ENCODE assay signal across 14 cellular contexts in genomic region chr7:150942591-150943452, GRCh38. TPM values are rescaled to one million over a fixed set of nuclear protein-coding genes. Genes with fewer than 3 reads are reported as not detected.
DNase-seq lines count a peak whose midpoint lies in the region; ATAC-seq, FAIRE-seq and TF ChIP-seq lines count a peak whose summit lies in the region.
"Had no signal": no experiment of that assay in that cellular context is flagged by ENCODE, and none has a peak within 500 bp of the region (broad histone marks: within the 10 kb centered on the region; RNA-seq: fewer than 3 reads in every experiment).

No MANE protein-coding gene starts in this region.

- H3K9ac ChIP-seq in BLaER1 treated with 17β-estradiol and CSF1 and Interleukin-3, amounts not matched to agents 10 nM and 100 nM: no peak overlapping the region; a peak in 1 of 22 replicates
- H3K9ac ChIP-seq in K562 (ENCODE audit: insufficient read depth in 1 of 2, low read depth in 2 of 2, low read length in 2 of 2) (peak overlapping the region in 1 of 2 experiments; percentile 53; a peak in 2 of 4 replicates), neuronal stem cell (ENCODE audit: low read depth, low read length, poor library complexity) (no peak overlapping the region)

- no peak overlapping the region for H3K27ac ChIP-seq in BLaER1 treated with 17β-estradiol and CSF1 and Interleukin-3, amounts not matched to agents 10 nM and 100 nM
- H3K27ac ChIP-seq in K562 (ENCODE audit: extremely low read depth, low read depth, low read length) (no peak overlapping the region), neuronal stem cell (replicated peaks; ENCODE audit: low read length) (no peak overlapping the region)
- H3K27ac ChIP-seq: breast epithelium, tibial artery had no signal

- POLR2A ChIA-PET in K562 (lab: Yijun Ruan, JAX): interaction anchor here (0.7 to 3.8 kb wide), 8 partner anchors 12 to 177 kb away, joined by 3 to 20 read pairs (median 4); partner anchors contain the start of gene NOS3

- no peaks in the 10 kb centered on the region for H3K79me1 ChIP-seq in neuronal stem cell (ENCODE audit: low read depth, low read length)

- peak; percentile 19 for DNase-seq in BE2C
- no peak for DNase-seq in K562 (ENCODE audit: extremely low read depth in 1 of 4, low spot score in 3 of 4)
- DNase-seq in neuronal stem cell (ENCODE audit: low spot score): no peak
- DNase-seq in NCI-H2227 treated with DMSO at 0.1 percent for 48 hours (lab: John Stamatoyannopoulos, UW): no peak
- no peak for DNase-seq in NOMO-1 (lab: John Stamatoyannopoulos, UW; ENCODE audit: unreplicated experiment in 2 of 2)
- DNase-seq in dermis blood vessel endothelial cell: no peak
- DNase-seq: mesenchymal stem cell, NCI-H1930, NCI-H446, tibial artery had no signal

- peak overlapping the region; percentile 15 for H3K18ac ChIP-seq in neuronal stem cell (ENCODE audit: low read length)

- H4K8ac ChIP-seq in neuronal stem cell (ENCODE audit: low read depth, low read length): no peak overlapping the region

- peak overlapping the region; percentile 15 for H3K14ac ChIP-seq in neuronal stem cell (ENCODE audit: low read length)

- H3K36me3 ChIP-seq in BE2C (peaks cover 25% of the 10 kb centered on the region), K562 (ENCODE audit: control insufficient read depth, insufficient read depth, low read length) (peaks cover 40% of the 10 kb centered on the region), neuronal stem cell (replicated peaks in 1 of 2; ENCODE audit: control insufficient read depth in 2 of 2, insufficient read depth in 2 of 2, low read length in 2 of 2) (no peaks in the 10 kb centered on the region)
- no peaks in the 10 kb centered on the region for H3K36me3 ChIP-seq in BLaER1 treated with 17β-estradiol and CSF1 and Interleukin-3, amounts not matched to agents 10 nM and 100 nM
- H3K36me3 ChIP-seq: breast epithelium, tibial artery had no signal

- no peaks in the 10 kb centered on the region for H3K9me1 ChIP-seq in K562 (ENCODE audit: control insufficient read depth, insufficient read depth, low read length)

- ATAC-seq in K562: no peak

- no peak overlapping the region for H3K4me3 ChIP-seq in BE2C (ENCODE audit: low read depth, low read length)
- no peak overlapping the region for H3K4me3 ChIP-seq in BLaER1 treated with 17β-estradiol and CSF1 and Interleukin-3, amounts not matched to agents 10 nM and 100 nM
- H3K4me3 ChIP-seq in K562: no peak overlapping the region
- H3K4me3 ChIP-seq in neuronal stem cell (ENCODE audit: low read length in 2 of 2): no peak overlapping the region
- H3K4me3 ChIP-seq: breast epithelium, tibial artery had no signal

- H2AK5ac ChIP-seq in neuronal stem cell (ENCODE audit: low read depth, low read length): peak overlapping the region; percentile 12

- intact Hi-C loops in K562 (cut with micrococcal nuclease): no loop called here

- in situ Hi-C loops in K562 (cut with MboI): no loop called here

- H3K79me2 ChIP-seq in K562 (ENCODE audit: control insufficient read depth, insufficient read depth, low read length): peaks cover under 1% of the 10 kb centered on the region; the same call in 1 of the 3 replicates

- H2BK5ac ChIP-seq in neuronal stem cell (ENCODE audit: low read length): no peak overlapping the region

- FAIRE-seq in K562 (lab: Jason Lieb, UNC): no peak
- FAIRE-seq: small intestine had no signal

- 72% methylated on average over 13 of the region's 13 CpGs for WGBS in K562 (ENCODE audit: insufficient coverage, low coverage, missing lambda C conversion rate)
- WGBS in neuronal stem cell (ENCODE audit: extremely low coverage in 2 of 2, insufficient read length in 2 of 2, insufficient replicate concordance in 1 of 2), 2 donors: no CpG with 5 or more reads among the region's 13 CpGs

- H2BK15ac ChIP-seq in neuronal stem cell (ENCODE audit: low read length): peak overlapping the region; percentile 63

- no peak for TF ChIP-seq EP300 in K562 (IDR thresholded peaks at IDR 0.05; ENCODE audit: low read length)

- CTCF ChIA-PET in K562 (lab: Yijun Ruan, JAX; ENCODE audit: low intra/inter-chr PET ratio): no interaction called here

- H2AFZ ChIP-seq in K562 (ENCODE audit: low read depth, low read length): no peak overlapping the region
- H2AFZ ChIP-seq in neuronal stem cell (ENCODE audit: low read length): no peak overlapping the region

- H3K4me2 ChIP-seq in BLaER1 treated with 17β-estradiol and CSF1 and Interleukin-3, amounts not matched to agents 10 nM and 100 nM: peak overlapping the region; percentile 47 to 89 (median 79); a peak in 21 of 22 replicates
- H3K4me2 ChIP-seq in K562 (ENCODE audit: insufficient read depth, low read length) (no peak overlapping the region), neuronal stem cell (ENCODE audit: insufficient read depth, low read length, poor library complexity, severe bottlenecking) (no peak overlapping the region)

- H3K4me1 ChIP-seq in BE2C (peaks cover 52% of the 10 kb centered on the region), K562 (replicated peaks in 1 of 2; ENCODE audit: control insufficient read depth in 2 of 2, insufficient read depth in 2 of 2, low read length in 2 of 2) (peaks cover 14 to 68% of the 10 kb centered on the region in 2 experiments; a peak in 4 of 5 replicates), neuronal stem cell (ENCODE audit: control insufficient read depth in 2 of 2, insufficient read depth in 1 of 2, low read depth in 1 of 2, low read length in 2 of 2) (peaks cover 14 to 16% of the 10 kb centered on the region in 2 donors)
- H3K4me1 ChIP-seq in BLaER1 treated with 17β-estradiol and CSF1 and Interleukin-3, amounts not matched to agents 10 nM and 100 nM: peaks cover 57 to 83% (median 72%) of the 10 kb centered on the region in 10 experiments
- H3K4me1 ChIP-seq: breast epithelium had no signal

- BruUV-seq in K562 (replicated peaks; lab: Mats Ljungman, UMichigan): TSS peak; percentile 20

- no peak for TF ChIP-seq RAD21 in K562 (CRISPR knock-in tag; conservative IDR thresholded peaks at IDR 0.05 in 1 of 2, IDR thresholded peaks at IDR 0.05 in 1 of 2)

- peak overlapping the region; percentile 50 for H3K23ac ChIP-seq in neuronal stem cell (ENCODE audit: low read depth, low read length, poor library complexity)

- H4K91ac ChIP-seq in neuronal stem cell (ENCODE audit: low read depth, low read length, poor library complexity): no peak overlapping the region

- H3K4ac ChIP-seq in neuronal stem cell (ENCODE audit: low read length): no peak overlapping the region

- no peak for TF ChIP-seq POLR2A in K562 (conservative IDR thresholded peaks at IDR 0.05)

- TF ChIP-seq CTCF in BE2C (IDR thresholded peaks at IDR 0.05; ENCODE audit: low read depth, low read length): no peak
- TF ChIP-seq CTCF in K562 (IDR thresholded peaks at IDR 0.05 in 2 of 3, conservative IDR thresholded peaks at IDR 0.05 in 1 of 3; ENCODE audit: insufficient read depth in 2 of 3, low read depth in 1 of 3, low read length in 3 of 3): no peak

- no peak overlapping the region for H2BK120ac ChIP-seq in neuronal stem cell (ENCODE audit: low read depth, low read length)

- H3K9me3 ChIP-seq in BE2C (no peaks in the 10 kb centered on the region), K562 (replicated peaks; ENCODE audit: control insufficient read depth, insufficient read depth, low read depth, low read length) (no peaks in the 10 kb centered on the region), neuronal stem cell (replicated peaks in 1 of 2; ENCODE audit: control insufficient read depth in 2 of 2, insufficient read depth in 1 of 2, low read depth in 1 of 2, low read length in 2 of 2) (no peaks in the 10 kb centered on the region)
- H3K9me3 ChIP-seq in BLaER1 treated with 17β-estradiol and CSF1 and Interleukin-3, amounts not matched to agents 10 nM and 100 nM (replicated peaks in 1 of 11): no peaks in the 10 kb centered on the region
- H3K9me3 ChIP-seq: breast epithelium, tibial artery had no signal

- H2BK12ac ChIP-seq in neuronal stem cell (ENCODE audit: low read length): peak overlapping the region; percentile 52

- peaks cover 0 to 24% (median 0%) of the 10 kb centered on the region in 11 experiments; a peak in 6 of 22 replicates for H4K20me1 ChIP-seq in BLaER1 treated with 17β-estradiol and CSF1 and Interleukin-3, amounts not matched to agents 10 nM and 100 nM
- peaks cover 8% of the 10 kb centered on the region; the same call in 1 of the 2 replicates for H4K20me1 ChIP-seq in K562 (replicated peaks; ENCODE audit: control insufficient read depth, insufficient read depth, low read length)

- H3K27me3 ChIP-seq in BE2C: no peaks in the 10 kb centered on the region
- no peaks in the 10 kb centered on the region for H3K27me3 ChIP-seq in BLaER1 treated with 17β-estradiol and CSF1 and Interleukin-3, amounts not matched to agents 10 nM and 100 nM
- no peaks in the 10 kb centered on the region for H3K27me3 ChIP-seq in K562 (ENCODE audit: control insufficient read depth in 2 of 2, insufficient read depth in 2 of 2, low read length in 2 of 2)
- H3K27me3 ChIP-seq in neuronal stem cell (ENCODE audit: control insufficient read depth in 3 of 3, insufficient read depth in 3 of 3, low read depth in 1 of 3, low read length in 3 of 3): peaks cover 0 to 18% (median 0%) of the 10 kb centered on the region in 3 experiments

RNA-seq across cellular contexts. Expression of gene KCNH2, which starts 35.3 kb away (rescaled TPM):
- 637 TPM for polyA plus RNA-seq in BE2C (2012; ENCODE audit: insufficient read depth, insufficient read length, low read depth)
- total RNA-seq in K562 (2011; cell fraction: chromatin; rRNA removed; ENCODE audit: low replicate concordance): 101 and 344 TPM in 2 replicates
- total RNA-seq in K562 (2011; cell fraction: nucleolus; rRNA removed): 421 and 427 TPM in 2 replicates
- 291 and 342 TPM in 2 replicates for total RNA-seq in K562 (2011; cell fraction: nucleoplasm; rRNA removed)
- 326 and 470 TPM in 2 replicates for total RNA-seq in K562 (2014; rRNA removed)
- total RNA-seq in K562 (2014; rRNA removed; fragmentation: Illumina TruSeq; extraction: Trizol): 63.4 and 97.8 TPM in 2 replicates
- total RNA-seq in K562 (2015; rRNA removed; fragmentation: Illumina TruSeq; extraction: Trizol): 215 and 218 TPM in 2 replicates
- total RNA-seq in K562 (2021): 368 and 385 TPM in 2 replicates
- polyA plus RNA-seq in K562 (2011; rRNA removed): 125 and 154 TPM in 2 replicates
- 184 and 684 TPM in 2 replicates for polyA plus RNA-seq in K562 (2011; cell fraction: cytosol; rRNA removed)
- 202 and 446 TPM in 2 replicates for polyA plus RNA-seq in K562 (2011; cell fraction: nucleus; rRNA removed)
- 270 and 304 TPM in 2 replicates for polyA plus RNA-seq in K562 (2012)
- 222 and 298 TPM in 2 replicates for polyA plus RNA-seq in K562 (2014; fragmentation: Illumina TruSeq; extraction: Trizol)
- 10 to 100 TPM; 18.1 to 29.0 TPM for polyA plus RNA-seq in K562 (2014; fragmentation: Nextera tagmentation; extraction: Ambion mirVana)
- polyA plus RNA-seq in K562 (2014; rRNA removed): 251 and 295 TPM in 2 replicates
- 46.2 and 123 TPM in 2 replicates for polyA minus RNA-seq in K562 (2011; rRNA and poly(A)+ RNA removed)
- 133 and 200 TPM in 2 replicates for polyA minus RNA-seq in K562 (2011; cell fraction: cytosol; rRNA and poly(A)+ RNA removed)
- 111 and 144 TPM in 2 replicates for polyA minus RNA-seq in K562 (2011; cell fraction: nucleus; rRNA and poly(A)+ RNA removed)
- 9.1 TPM for polyA plus RNA-seq in neuronal stem cell (2013, experiment 1 of 2)
- polyA plus RNA-seq in neuronal stem cell (2013, experiment 2 of 2): 9.1 TPM
- total RNA-seq in dermis blood vessel endothelial cell: under 0.01 TPM in 1 of 2 replicates, not detected in the other
- total RNA-seq: dermis microvascular lymphatic vessel endothelial cell had no signal

RNA-seq across cellular contexts. Expression of gene NOS3, which starts 48.0 kb away (rescaled TPM):
- polyA plus RNA-seq in BE2C (2012; ENCODE audit: insufficient read depth, insufficient read length, low read depth): 19.0 TPM
- total RNA-seq in K562 (2011; cell fraction: chromatin; rRNA removed; ENCODE audit: low replicate concordance): 17.7 and 69.8 TPM in 2 replicates
- total RNA-seq in K562 (2011; cell fraction: nucleolus; rRNA removed): 82.0 and 87.6 TPM in 2 replicates
- 40.3 and 46.6 TPM in 2 replicates for total RNA-seq in K562 (2011; cell fraction: nucleoplasm; rRNA removed)
- total RNA-seq in K562 (2014; rRNA removed): 121 and 170 TPM in 2 replicates
- 3.1 and 4.3 TPM in 2 replicates for total RNA-seq in K562 (2014; rRNA removed; fragmentation: Illumina TruSeq; extraction: Trizol)
- total RNA-seq in K562 (2015; rRNA removed; fragmentation: Illumina TruSeq; extraction: Trizol): 43.2 and 45.8 TPM in 2 replicates
- 111 and 124 TPM in 2 replicates for total RNA-seq in K562 (2021)
- 23.6 and 47.3 TPM in 2 replicates for polyA plus RNA-seq in K562 (2011; rRNA removed)
- polyA plus RNA-seq in K562 (2011; cell fraction: cytosol; rRNA removed): 58.9 and 221 TPM in 2 replicates
- 50.4 and 106 TPM in 2 replicates for polyA plus RNA-seq in K562 (2011; cell fraction: nucleus; rRNA removed)
- polyA plus RNA-seq in K562 (2012): 87.2 and 107 TPM in 2 replicates
- 23.6 and 88.1 TPM in 2 replicates for polyA plus RNA-seq in K562 (2014; fragmentation: Illumina TruSeq; extraction: Trizol)
- 1 to 10 TPM; 1.1 to 2.9 TPM for polyA plus RNA-seq in K562 (2014; fragmentation: Nextera tagmentation; extraction: Ambion mirVana)
- polyA plus RNA-seq in K562 (2014; rRNA removed): 102 and 118 TPM in 2 replicates
- polyA minus RNA-seq in K562 (2011; rRNA and poly(A)+ RNA removed): 11.7 and 21.2 TPM in 2 replicates
- 65.3 and 77.5 TPM in 2 replicates for polyA minus RNA-seq in K562 (2011; cell fraction: cytosol; rRNA and poly(A)+ RNA removed)
- polyA minus RNA-seq in K562 (2011; cell fraction: nucleus; rRNA and poly(A)+ RNA removed): 35.9 and 37.0 TPM in 2 replicates
- 5.4 TPM for polyA plus RNA-seq in neuronal stem cell (2013, experiment 1 of 2)
- 5.6 TPM for polyA plus RNA-seq in neuronal stem cell (2013, experiment 2 of 2)
- 33.4 and 103 TPM in 2 replicates for total RNA-seq in dermis blood vessel endothelial cell

Comparison
In these comparisons a context has a peak if more than half of its experiments do, and no peak if none do; other contexts are left out.
1. H3K4me2 ChIP-seq: peak in BLaER1 treated with 17β-estradiol and CSF1 and Interleukin-3, amounts not matched to agents 10 nM and 100 nM (11 of 11); none in K562 (single experiment) and neuronal stem cell (single experiment).
2. RNA of gene KCNH2, which starts 35.3 kb away (total RNA-seq): 63.4 to 470 TPM in K562; under 0.01 TPM in dermis blood vessel endothelial cell; every median in the first group is over 10 times any median in the second.